Comparison of ENCODE assay signal across 30 cellular contexts in genomic region chr16:48454051-48454450, GRCh38.
"Had no signal": no experiment of that assay in that cellular context is flagged by ENCODE, and none has a peak within 500 bp of the region (broad histone marks: within the 10 kb centered on the region; RNA-seq: fewer than 3 reads in every experiment).

No MANE protein-coding gene starts in this region.

- H3K27ac ChIP-seq: left lung, lower lobe of right lung, neural progenitor cell, neutrophil, parathyroid adenoma, right atrium auricular region, spleen, stomach, testis, thyroid gland, transverse colon, upper lobe of right lung had no signal

- H3K36me3 ChIP-seq: left lung, lower lobe of right lung, neural progenitor cell, neutrophil, right atrium auricular region, spleen, stomach, thyroid gland, transverse colon, upper lobe of right lung had no signal

- H3K79me2 ChIP-seq: parathyroid adenoma had no signal

- H3K9me3 Mint-ChIP-seq: immature natural killer cell, mesothelial cell of epicardium, naive B cell, natural killer cell, nephron progenitor cell, neural progenitor cell had no signal

- H3K36me3 Mint-ChIP-seq: immature natural killer cell, mesothelial cell of epicardium, naive B cell, natural killer cell, neural progenitor cell had no signal

- H3K4me3 ChIP-seq: left lung, lower lobe of right lung, neural progenitor cell, right atrium auricular region, spleen, stomach, testis, thyroid gland, transverse colon, upper lobe of right lung had no signal

- ATAC-seq: left colon; left lung; lower lobe of right lung; natural killer cell; stimulated activated naive B cell treated with anti-CD40 and anti-IgM and Interleukin-4, amounts not matched to agents 10 μg/mL and 1 μg/mL and 100 μg/mL, for 72 hours; stimulated activated naive CD8-positive, alpha-beta T cell treated with anti-CD3 and anti-CD28 coated beads, Interleukin-15, Interleukin-2, amounts not matched to agents 100 U/mL and 50 U/mL, for 24 hours; upper lobe of right lung had no signal

- H3K4me2 ChIP-seq: neural progenitor cell had no signal

- H3K9ac ChIP-seq: neural progenitor cell, parathyroid adenoma had no signal

- H3K4me1 Mint-ChIP-seq: mesothelial cell of epicardium, nephron progenitor cell, neural progenitor cell had no signal

- H3K4me1 ChIP-seq: lower lobe of right lung, neural progenitor cell, parathyroid adenoma, testis, thyroid gland had no signal

- DNase-seq: hypothalamus; immature natural killer cell; kidney; left colon; left lung; lower lobe of right lung; mammary epithelial cell; mesenchymal stem cell; naive B cell; natural killer cell; nephron progenitor cell; occipital lobe; small intestine; spleen; stimulated activated CD4-positive, alpha-beta T cell treated with anti-CD3 and anti-CD28 coated beads, Interleukin-1b, Interleukin-23, amount 100 ng/mL, for 48 hours; stimulated activated CD4-positive, alpha-beta T cell treated with anti-CD3 and anti-CD28 coated beads, Interleukin-2, amount 100 ng/mL, for 48 hours; stimulated activated CD4-positive, alpha-beta T cell treated with anti-CD3 and anti-CD28 coated beads, Interleukin-4, amount 100 ng/mL, for 4 hours; stimulated activated CD8-positive, alpha-beta memory T cell treated with anti-CD3 and anti-CD28 coated beads, Interleukin-4, amount 100 ng/mL, for 48 hours; stimulated activated naive B cell treated with anti-CD40 and anti-IgM and Interleukin-4, amounts not matched to agents 10 μg/mL and 1 μg/mL and 100 μg/mL, for 72 hours; stimulated activated naive CD8-positive, alpha-beta T cell treated with anti-CD3 and anti-CD28 coated beads, Interleukin-15, Interleukin-2, amounts not matched to agents 100 U/mL and 50 U/mL, for 24 hours; stomach; testis; thyroid gland; transverse colon; upper lobe of right lung had no signal

- H3K4me3 Mint-ChIP-seq: immature natural killer cell; mesothelial cell of epicardium; natural killer cell; nephron progenitor cell; neural progenitor cell; stimulated activated naive B cell treated with anti-CD40 and anti-IgM and Interleukin-4, amounts not matched to agents 10 μg/mL and 1 μg/mL and 100 μg/mL, for 72 hours had no signal

- H3K27me3 ChIP-seq: left lung, neural progenitor cell, neutrophil, right atrium auricular region, spleen, stomach, testis, thyroid gland, transverse colon, upper lobe of right lung had no signal

- H3K27ac Mint-ChIP-seq: mesothelial cell of epicardium, natural killer cell, nephron progenitor cell, neural progenitor cell had no signal

- H2AFZ ChIP-seq: neural progenitor cell, parathyroid adenoma had no signal

- H3K27me3 Mint-ChIP-seq: naive B cell; stimulated activated naive B cell treated with anti-CD40 and anti-IgM and Interleukin-4, amounts not matched to agents 10 μg/mL and 1 μg/mL and 100 μg/mL, for 72 hours had no signal

- H3K9me3 ChIP-seq: left lung, lower lobe of right lung, neutrophil, right atrium auricular region, spleen, stomach, testis, thyroid gland, transverse colon, upper lobe of right lung had no signal
